Comparison of ENCODE assay signal across 1 cellular context in genomic region chr19:40714519-40715299, GRCh38.
TF ChIP-seq lines count a peak whose summit lies in the region.

No MANE protein-coding gene starts in this region.

TF ChIP-seq in A549, 52 proteins besides CTCF, POLR2A, EP300 and RAD21 (continued from another document):
- TF ChIP-seq CEBPB (IDR thresholded peaks at IDR 0.05) = peak in 1 of 2 experiments; percentile 44; a peak in 2 of 4 replicates
- TF ChIP-seq HEYL (CRISPR knock-in tag; IDR thresholded peaks at IDR 0.05) = no peak
- TF ChIP-seq TP53 (CRISPR knock-in tag; IDR thresholded peaks at IDR 0.05) = peak; percentile 14; the same call in 1 of the 2 replicates
- TF ChIP-seq SMC3 (IDR thresholded peaks at IDR 0.05) = no peak
- TF ChIP-seq ESRRA (IDR thresholded peaks at IDR 0.05; ENCODE audit: borderline replicate concordance, low read length) = no peak
- TF ChIP-seq USF2 (IDR thresholded peaks at IDR 0.05) = no peak
- TF ChIP-seq, protein P1, sequence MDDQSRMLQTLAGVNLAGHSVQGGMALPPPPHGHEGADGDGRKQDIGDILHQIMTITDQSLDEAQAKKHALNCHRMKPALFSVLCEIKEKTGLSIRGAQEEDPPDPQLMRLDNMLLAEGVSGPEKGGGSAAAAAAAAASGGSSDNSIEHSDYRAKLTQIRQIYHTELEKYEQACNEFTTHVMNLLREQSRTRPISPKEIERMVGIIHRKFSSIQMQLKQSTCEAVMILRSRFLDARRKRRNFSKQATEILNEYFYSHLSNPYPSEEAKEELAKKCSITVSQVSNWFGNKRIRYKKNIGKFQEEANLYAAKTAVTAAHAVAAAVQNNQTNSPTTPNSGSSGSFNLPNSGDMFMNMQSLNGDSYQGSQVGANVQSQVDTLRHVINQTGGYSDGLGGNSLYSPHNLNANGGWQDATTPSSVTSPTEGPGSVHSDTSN (IDR thresholded peaks at IDR 0.05) = peak; percentile 98
- TF ChIP-seq MAFK (IDR thresholded peaks at IDR 0.05; ENCODE audit: partially characterized antibody) = peak; percentile 67
- peak; percentile 57; the same call in 1 of the 2 replicates for TF ChIP-seq RFX5 (IDR thresholded peaks at IDR 0.05)
